Comparison of ENCODE assay signal across 11 cellular contexts in the genomic region with DNA sequence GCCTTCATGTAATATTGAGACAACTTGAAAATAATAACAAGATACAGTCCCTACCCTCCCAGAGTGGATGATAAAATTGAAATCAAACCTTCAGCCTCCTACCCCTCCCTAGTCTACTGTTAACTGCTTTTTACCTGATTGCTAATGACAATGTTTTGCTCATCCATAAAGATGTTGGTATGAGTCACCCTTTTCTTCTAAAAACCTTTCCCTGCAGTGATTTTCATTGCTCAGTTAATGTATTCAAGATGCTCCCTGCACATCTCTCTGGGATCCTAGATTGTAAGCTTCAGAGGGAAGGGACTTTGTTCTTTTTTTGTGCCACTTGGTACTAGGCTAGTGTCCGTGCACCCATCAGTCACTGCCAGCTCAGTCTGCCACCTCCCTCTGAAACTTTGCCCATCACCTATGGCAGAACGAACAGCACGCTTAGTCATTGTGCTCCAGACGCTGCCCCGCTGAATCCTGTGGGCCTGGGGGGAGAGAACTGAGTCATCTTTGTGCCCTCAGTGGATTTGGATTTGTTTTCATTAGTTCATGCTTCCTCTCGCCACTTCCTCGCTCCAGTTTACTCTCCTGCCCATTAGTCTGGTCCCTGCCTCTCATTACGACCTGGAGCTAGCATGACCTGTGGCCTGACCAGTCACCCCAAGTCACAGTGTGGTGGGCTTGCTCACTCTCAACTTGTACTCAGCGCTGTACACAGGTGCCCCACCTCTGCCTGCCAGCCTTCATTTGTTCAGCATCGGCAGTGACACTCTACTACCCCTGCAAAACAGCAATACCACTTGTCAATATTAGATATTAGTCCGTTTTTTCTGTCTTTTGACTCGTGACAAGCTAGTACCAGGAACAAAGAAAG.
DNase-seq lines count a peak whose midpoint lies in the region; ATAC-seq, FAIRE-seq and TF ChIP-seq lines count a peak whose summit lies in the region.
"Had no signal": no experiment of that assay in that cellular context is flagged by ENCODE, and none has a peak within 500 bp of the region (broad histone marks: within the 10 kb centered on the region; RNA-seq: fewer than 3 reads in every experiment).

No MANE protein-coding gene starts in this region.

- in situ Hi-C loops in GM12878 (cut with MboI): no loop called here

- intact Hi-C loops in GM12878 (cut with micrococcal nuclease; ENCODE audit: unreplicated experiment): no loop called here

- H2AFZ ChIP-seq in GM12878 (ENCODE audit: control insufficient read depth, low read depth, low read length): no peak overlapping the region
- no peak overlapping the region for H2AFZ ChIP-seq in Karpas-422 (ENCODE audit: low read length)
- H2AFZ ChIP-seq: GM23338 had no signal

- POLR2A ChIA-PET in GM12878 (lab: Charles Lee): interaction anchor here (1.1 kb wide), 1 partner anchor 10 kb away, joined by 5 read pairs; no protein-coding TSS in a partner anchor

- no peak for FAIRE-seq in GM12878 (lab: Jason Lieb, UNC)
- FAIRE-seq: islet of Langerhans had no signal

- H4K20me1 ChIP-seq in GM12878 (ENCODE audit: control insufficient read depth, insufficient read depth) (no peaks in the 10 kb centered on the region), Karpas-422 (ENCODE audit: insufficient read depth, low read depth, low read length) (no peaks in the 10 kb centered on the region)

- H3K4me3 ChIP-seq in GM12878 (no peak overlapping the region), Karpas-422 (ENCODE audit: low read length) (no peak overlapping the region)
- H3K4me3 ChIP-seq: GM23338 had no signal

- no peaks in the 10 kb centered on the region for H3K9me3 Mint-ChIP-seq in immature natural killer cell
- H3K9me3 Mint-ChIP-seq: dendritic cell treated with granulocyte-macrophage colony-stimulating factor and Interleukin-4, amounts not matched to agents 40 ng/mL and 50 ng/mL, for 4 days had no signal

- peaks cover 36 to 41% (median 36%) of the 10 kb centered on the region in 3 donors for H3K36me3 Mint-ChIP-seq in immature natural killer cell

- SMC1A ChIA-PET in GM12878 (lab: Charles Lee; ENCODE audit: uncharacterized antibody, unreplicated experiment): interaction anchor here (0.6 to 1.5 kb wide), 4 partner anchors 12 to 137 kb away, joined by 3 to 8 read pairs (median 3); no protein-coding TSS in a partner anchor

- H3K27me3 ChIP-seq in GM12878 (replicated peaks in 1 of 2; ENCODE audit: control insufficient read depth in 2 of 2, insufficient read depth in 2 of 2, low read length in 1 of 2): no peaks in the 10 kb centered on the region
- no peaks in the 10 kb centered on the region for H3K27me3 ChIP-seq in Karpas-422 (ENCODE audit: low read length)

- no peak overlapping the region for H3K27ac ChIP-seq in GM12878 (ENCODE audit: control insufficient read depth, insufficient read depth)
- H3K27ac ChIP-seq in Karpas-422 (ENCODE audit: low read length): no peak overlapping the region

- BruUV-seq in GM12878 (replicated peaks; lab: Mats Ljungman, UMichigan): no TSS peak

- no peaks in the 10 kb centered on the region for H3K9me2 ChIP-seq in Karpas-422 (replicated peaks; ENCODE audit: insufficient read depth, low read length)

- WGBS in GM12878 (ENCODE audit: insufficient coverage, insufficient replicate concordance, low lambda C conversion rate, missing lambda C conversion rate): 16% methylated on average over 12 of the region's 12 CpGs

- RAD21 ChIA-PET in GM12878 (lab: Charles Lee; ENCODE audit: unreplicated experiment): no interaction called here

- CTCF ChIA-PET in GM12878 (lab: Yijun Ruan, JAX): interaction anchor here (1.0 kb wide), 2 partner anchors 8 to 15 kb away, joined by 3 read pairs; no protein-coding TSS in a partner anchor

- H3K27ac Mint-ChIP-seq in immature natural killer cell: no peak overlapping the region
- H3K27ac Mint-ChIP-seq: dendritic cell treated with granulocyte-macrophage colony-stimulating factor and Interleukin-4, amounts not matched to agents 40 ng/mL and 50 ng/mL, for 4 days; GM23338 had no signal

- ATAC-seq in GM12878 (peak; percentile 55), HG02885 (IDR thresholded peaks at IDR 0.05; ENCODE audit: poor library complexity, unreplicated experiment) (no peak), HG02588 (IDR thresholded peaks at IDR 0.05; ENCODE audit: unreplicated experiment) (no peak)
- ATAC-seq: GM23338 had no signal

- TF ChIP-seq EP300 in GM12878 (IDR thresholded peaks at IDR 0.05; ENCODE audit: borderline replicate concordance in 1 of 2, control insufficient read depth in 1 of 2, low read depth in 2 of 2, low read length in 2 of 2): no peak

- peaks cover 12 to 23% of the 10 kb centered on the region in 2 experiments for H3K36me3 ChIP-seq in GM12878 (ENCODE audit: control insufficient read depth in 2 of 2, insufficient read depth in 2 of 2, low read length in 1 of 2)
- H3K36me3 ChIP-seq in Karpas-422 (ENCODE audit: insufficient read depth, low read length): peaks cover 9% of the 10 kb centered on the region

- H3K4me1 Mint-ChIP-seq in immature natural killer cell: no peaks in the 10 kb centered on the region
- H3K4me1 Mint-ChIP-seq: GM23338 had no signal

- H3K79me2 ChIP-seq in GM12878 (ENCODE audit: control insufficient read depth, insufficient read depth, low read length): no peaks in the 10 kb centered on the region
- H3K79me2 ChIP-seq in Karpas-422 (ENCODE audit: low read length): no peaks in the 10 kb centered on the region

- no peak for TF ChIP-seq POLR2A in GM12878 (IDR thresholded peaks at IDR 0.05; ENCODE audit: low read depth, low read length)

- peaks cover 0 to 2% (median 0%) of the 10 kb centered on the region in 3 donors for H3K27me3 Mint-ChIP-seq in immature natural killer cell (ENCODE audit: low read depth in 3 of 3)
- H3K27me3 Mint-ChIP-seq: dendritic cell treated with granulocyte-macrophage colony-stimulating factor and Interleukin-4, amounts not matched to agents 40 ng/mL and 50 ng/mL, for 4 days had no signal

- DNase-seq in AG08396 (ENCODE audit: low spot score) (peak; percentile 62), HS-5 (ENCODE audit: low read depth) (peak; percentile 78), GM12878 (ENCODE audit: low read depth, low spot score) (no peak), kidney glomerular epithelial cell (lab: John Stamatoyannopoulos, UW) (peak; percentile 88), Karpas-422 (no peak), immature natural killer cell (no peak)

- no peak overlapping the region for H3K4me3 Mint-ChIP-seq in immature natural killer cell
- H3K4me3 Mint-ChIP-seq: dendritic cell treated with granulocyte-macrophage colony-stimulating factor and Interleukin-4, amounts not matched to agents 40 ng/mL and 50 ng/mL, for 4 days; GM23338 had no signal

- H3K9me3 ChIP-seq in GM12878 (replicated peaks; ENCODE audit: control insufficient read depth, insufficient read depth, low read length) (no peaks in the 10 kb centered on the region; the same call in 2 of the 3 replicates), Karpas-422 (ENCODE audit: low read length) (no peaks in the 10 kb centered on the region)

- no peak overlapping the region for H3K4me2 ChIP-seq in GM12878 (ENCODE audit: control insufficient read depth, insufficient read depth)
- no peak overlapping the region for H3K4me2 ChIP-seq in Karpas-422 (ENCODE audit: low read depth, low read length, poor library complexity, severe bottlenecking)
- H3K4me2 ChIP-seq: GM23338 had no signal

- no peak for TF ChIP-seq CTCF in GM12878 (IDR thresholded peaks at IDR 0.05 in 2 of 3, conservative IDR thresholded peaks at IDR 0.05 in 1 of 3; ENCODE audit: control insufficient read depth in 2 of 3, extremely low read depth in 1 of 3, insufficient read depth in 1 of 3, low read depth in 3 of 3, low read length in 3 of 3)

- TF ChIP-seq RAD21 in GM12878 (IDR thresholded peaks at IDR 0.05; ENCODE audit: insufficient read depth, low read depth, low read length): no peak

- H3K4me1 ChIP-seq in GM12878 (ENCODE audit: control insufficient read depth, insufficient read depth, low read length) (no peaks in the 10 kb centered on the region; the same call in 1 of the 2 replicates), Karpas-422 (ENCODE audit: low read length) (peaks cover 18% of the 10 kb centered on the region)

- H3K9ac ChIP-seq in GM12878 (ENCODE audit: control insufficient read depth, insufficient read depth, low read length) (no peak overlapping the region), Karpas-422 (ENCODE audit: low read length) (no peak overlapping the region)

TF ChIP-seq in GM12878, 131 proteins besides CTCF, POLR2A, EP300 and RAD21 (continues in another document):
- TF ChIP-seq NR2F1 (conservative IDR thresholded peaks at IDR 0.05): no peak
- TF ChIP-seq POU2F2 (IDR thresholded peaks at IDR 0.05; ENCODE audit: borderline replicate concordance, low read depth, low read length): no peak
- TF ChIP-seq FOXK2 (IDR thresholded peaks at IDR 0.05): no peak
- TF ChIP-seq, protein P1, sequence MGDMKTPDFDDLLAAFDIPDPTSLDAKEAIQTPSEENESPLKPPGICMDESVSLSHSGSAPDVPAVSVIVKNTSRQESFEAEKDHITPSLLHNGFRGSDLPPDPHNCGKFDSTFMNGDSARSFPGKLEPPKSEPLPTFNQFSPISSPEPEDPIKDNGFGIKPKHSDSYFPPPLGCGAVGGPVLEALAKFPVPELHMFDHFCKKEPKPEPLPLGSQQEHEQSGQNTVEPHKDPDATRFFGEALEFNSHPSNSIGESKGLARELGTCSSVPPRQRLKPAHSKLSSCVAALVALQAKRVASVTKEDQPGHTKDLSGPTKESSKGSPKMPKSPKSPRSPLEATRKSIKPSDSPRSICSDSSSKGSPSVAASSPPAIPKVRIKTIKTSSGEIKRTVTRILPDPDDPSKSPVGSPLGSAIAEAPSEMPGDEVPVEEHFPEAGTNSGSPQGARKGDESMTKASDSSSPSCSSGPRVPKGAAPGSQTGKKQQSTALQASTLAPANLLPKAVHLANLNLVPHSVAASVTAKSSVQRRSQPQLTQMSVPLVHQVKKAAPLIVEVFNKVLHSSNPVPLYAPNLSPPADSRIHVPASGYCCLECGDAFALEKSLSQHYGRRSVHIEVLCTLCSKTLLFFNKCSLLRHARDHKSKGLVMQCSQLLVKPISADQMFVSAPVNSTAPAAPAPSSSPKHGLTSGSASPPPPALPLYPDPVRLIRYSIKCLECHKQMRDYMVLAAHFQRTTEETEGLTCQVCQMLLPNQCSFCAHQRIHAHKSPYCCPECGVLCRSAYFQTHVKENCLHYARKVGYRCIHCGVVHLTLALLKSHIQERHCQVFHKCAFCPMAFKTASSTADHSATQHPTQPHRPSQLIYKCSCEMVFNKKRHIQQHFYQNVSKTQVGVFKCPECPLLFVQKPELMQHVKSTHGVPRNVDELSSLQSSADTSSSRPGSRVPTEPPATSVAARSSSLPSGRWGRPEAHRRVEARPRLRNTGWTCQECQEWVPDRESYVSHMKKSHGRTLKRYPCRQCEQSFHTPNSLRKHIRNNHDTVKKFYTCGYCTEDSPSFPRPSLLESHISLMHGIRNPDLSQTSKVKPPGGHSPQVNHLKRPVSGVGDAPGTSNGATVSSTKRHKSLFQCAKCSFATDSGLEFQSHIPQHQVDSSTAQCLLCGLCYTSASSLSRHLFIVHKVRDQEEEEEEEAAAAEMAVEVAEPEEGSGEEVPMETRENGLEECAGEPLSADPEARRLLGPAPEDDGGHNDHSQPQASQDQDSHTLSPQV (IDR thresholded peaks at IDR 0.05): no peak

Comparison
In these comparisons a context has a peak if more than half of its experiments do, and no peak if none do; other contexts are left out.
1. DNase-seq: peak in AG08396 (single experiment), HS-5 (single experiment) and kidney glomerular epithelial cell (single experiment); none in GM12878 (single experiment), Karpas-422 (single experiment) and immature natural killer cell (0 of 3).